ENCODE assay signal across 28 cellular contexts in the genomic region with DNA sequence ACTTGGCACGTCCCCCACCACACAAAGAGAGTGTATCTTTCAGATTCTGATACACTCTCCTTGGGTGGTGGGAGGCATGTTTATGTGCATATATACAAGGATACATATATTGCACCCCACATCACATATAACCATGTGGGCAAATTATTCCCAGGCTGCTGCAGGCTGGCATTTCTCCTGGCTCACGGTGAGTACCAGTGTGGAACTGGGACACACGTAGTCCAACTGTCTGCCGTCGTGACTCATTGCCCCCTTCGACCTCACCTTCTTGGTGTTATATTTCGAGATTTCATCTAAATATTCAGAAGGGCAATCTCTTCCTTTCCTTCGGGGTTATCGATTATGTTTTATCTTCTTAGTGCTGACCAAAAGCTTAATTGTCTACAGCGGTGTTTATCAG.
"Had no signal": no experiment of that assay in that cellular context is flagged by ENCODE, and none has a peak within 500 bp of the region (broad histone marks: within the 10 kb centered on the region; RNA-seq: fewer than 3 reads in every experiment).

No MANE protein-coding gene starts in this region.

- H3K4me1 ChIP-seq: psoas muscle, right lobe of liver, sigmoid colon, stomach, thyroid gland, tibial nerve, upper lobe of left lung, vagina had no signal

- H3K36me3 ChIP-seq: neutrophil, ovary, right lobe of liver, sigmoid colon, stomach, thoracic aorta, thyroid gland, tibial nerve, upper lobe of left lung, vagina had no signal

- H3K36me3 Mint-ChIP-seq: natural killer cell treated with Interleukin-12 subunit alpha and Interleukin-12 subunit beta and Interleukin-15 and Interleukin-18, amount 100 ng/mL, for 72 hours; stimulated activated effector memory CD8-positive, alpha-beta T cell treated with anti-CD3 and anti-CD28 coated beads, Interleukin-12 subunit alpha, Interleukin-12 subunit beta, amount 100 ng/mL, for 72 hours had no signal

- H3K4me1 Mint-ChIP-seq: neural crest cell; stimulated activated effector memory CD8-positive, alpha-beta T cell treated with anti-CD3 and anti-CD28 coated beads, Interleukin-12 subunit alpha, Interleukin-12 subunit beta, amount 100 ng/mL, for 72 hours had no signal

- ATAC-seq: natural killer cell treated with Interleukin-12 subunit alpha and Interleukin-12 subunit beta and Interleukin-15 and Interleukin-18, amount 100 ng/mL, for 72 hours; psoas muscle; right lobe of liver; stimulated activated effector memory CD8-positive, alpha-beta T cell treated with anti-CD3 and anti-CD28 coated beads, Interleukin-12 subunit alpha, Interleukin-12 subunit beta, amount 100 ng/mL, for 72 hours; stimulated activated naive B cell treated with anti-CD40 and anti-IgM and Interleukin-4, amounts not matched to agents 10 μg/mL and 1 μg/mL and 100 μg/mL, for 72 hours had no signal

- H3K4me3 Mint-ChIP-seq: natural killer cell treated with Interleukin-12 subunit alpha and Interleukin-12 subunit beta and Interleukin-15 and Interleukin-18, amount 100 ng/mL, for 72 hours; nephron progenitor cell; neural crest cell; stimulated activated effector memory CD8-positive, alpha-beta T cell treated with anti-CD3 and anti-CD28 coated beads, Interleukin-12 subunit alpha, Interleukin-12 subunit beta, amount 100 ng/mL, for 72 hours; stimulated activated naive B cell treated with anti-CD40 and anti-IgM and Interleukin-4, amounts not matched to agents 10 μg/mL and 1 μg/mL and 100 μg/mL, for 72 hours; stimulated activated naive CD8-positive, alpha-beta T cell treated with anti-CD3 and anti-CD28 coated beads, Interleukin-15, Interleukin-2, amounts not matched to agents 100 ng/mL and 50 ng/mL, for 24 hours had no signal

- H3K27me3 ChIP-seq: neutrophil, ovary, right lobe of liver, sigmoid colon, stomach, thyroid gland, tibial nerve, upper lobe of left lung, vagina had no signal

- H3K9me3 ChIP-seq: ovary, right lobe of liver, sigmoid colon, thyroid gland, vagina had no signal

- H3K27me3 Mint-ChIP-seq: progenitor cell of endocrine pancreas; stimulated activated naive CD8-positive, alpha-beta T cell treated with anti-CD3 and anti-CD28 coated beads, Interleukin-15, Interleukin-2, amounts not matched to agents 100 ng/mL and 50 ng/mL, for 24 hours had no signal

- FAIRE-seq: small intestine, urothelium cell line had no signal

- H3K27ac Mint-ChIP-seq: natural killer cell treated with Interleukin-12 subunit alpha and Interleukin-12 subunit beta and Interleukin-15 and Interleukin-18, amount 100 ng/mL, for 72 hours; nephron progenitor cell; progenitor cell of endocrine pancreas; stimulated activated effector memory CD8-positive, alpha-beta T cell treated with anti-CD3 and anti-CD28 coated beads, Interleukin-12 subunit alpha, Interleukin-12 subunit beta, amount 100 ng/mL, for 72 hours; stimulated activated naive B cell treated with anti-CD40 and anti-IgM and Interleukin-4, amounts not matched to agents 10 μg/mL and 1 μg/mL and 100 μg/mL, for 72 hours; stimulated activated naive CD8-positive, alpha-beta T cell treated with anti-CD3 and anti-CD28 coated beads, Interleukin-15, Interleukin-2, amounts not matched to agents 100 ng/mL and 50 ng/mL, for 24 hours had no signal

- H3K4me3 ChIP-seq: ovary, psoas muscle, right lobe of liver, sigmoid colon, stomach, thoracic aorta, thyroid gland, tibial nerve, upper lobe of left lung, vagina had no signal

- DNase-seq: nephron progenitor cell; nucleus accumbens; psoas muscle; right cardiac atrium; right lobe of liver; sigmoid colon; small intestine; stimulated activated CD4-positive, alpha-beta T cell treated with anti-CD3 and anti-CD28 coated beads, Interleukin-15, amount 100 ng/mL, for 24 hours; stimulated activated CD4-positive, alpha-beta T cell treated with anti-CD3 and anti-CD28 coated beads, Interleukin-2, amount 100 ng/mL, for 24 hours; stimulated activated CD4-positive, alpha-beta T cell treated with anti-CD3 and anti-CD28 coated beads, Interleukin-2, amount 100 ng/mL, for 48 hours; stimulated activated CD4-positive, alpha-beta T cell treated with anti-CD3 and anti-CD28 coated beads, Interleukin-4, amount 100 ng/mL, for 24 hours; stimulated activated naive B cell treated with anti-CD40 and anti-IgM and Interleukin-4, amounts not matched to agents 10 μg/mL and 1 μg/mL and 100 μg/mL, for 72 hours; stimulated activated naive CD4-positive, alpha-beta T cell treated with Interleukin-2 at 50 U/mL for 16 hours; stomach; thyroid gland; trophoblast cell had no signal
